ENCODE assay signal across 37 cellular contexts in genomic region chr5:129020683-129021082, GRCh38. TPM values are rescaled to one million over a fixed set of nuclear protein-coding genes. Genes with fewer than 3 reads are reported as not detected.
"Had no signal": no experiment of that assay in that cellular context is flagged by ENCODE, and none has a peak within 500 bp of the region (broad histone marks: within the 10 kb centered on the region; RNA-seq: fewer than 3 reads in every experiment).

No MANE protein-coding gene starts in this region.

- H3K27me3 Mint-ChIP-seq: activated naive CD4-positive, alpha-beta T cell treated with anti-CD3 and anti-CD28 coated beads, Interleukin-2, amount 10 ng/mL, durations not matched to agents 7 days and 5 days had no signal

- DNase-seq: activated effector memory CD4-positive, alpha-beta T cell treated with anti-CD3 and anti-CD28 coated beads, Interleukin-2, amount 50 U/mL, for 16 hours; activated effector memory CD4-positive, alpha-beta T cell treated with Interleukin-2 at 50 U/mL for 16 hours; activated gamma-delta T cell; activated gamma-delta T cell treated with Interleukin-2 at 50 U/mL for 16 hours; activated naive CD4-positive, alpha-beta T cell; activated naive CD4-positive, alpha-beta T cell treated with anti-CD3 and anti-CD28 coated beads for 36 hours; activated naive CD4-positive, alpha-beta T cell treated with anti-CD3 and anti-CD28 coated beads, Interleukin-2, amount 10 ng/mL, durations not matched to agents 7 days and 5 days; activated naive CD4-positive, alpha-beta T cell treated with anti-CD3 and anti-CD28 coated beads, Interleukin-2, amount 50 U/mL, for 16 hours; activated naive CD4-positive, alpha-beta T cell treated with Interleukin-2 at 50 U/mL for 16 hours; activated naive CD8-positive, alpha-beta T cell treated with anti-CD3 and anti-CD28 coated beads for 36 hours; activated naive CD8-positive, alpha-beta T cell treated with anti-CD3 and anti-CD28 coated beads, Interleukin-2, amount 10 ng/mL, durations not matched to agents 7 days and 5 days; activated naive CD8-positive, alpha-beta T cell treated with anti-CD3 and anti-CD28 coated beads, Interleukin-2, amount 50 U/mL, for 24 hours; activated T-cell treated with anti-CD3 and anti-CD28 coated beads, Interleukin-2, amount 50 U/mL, for 1 hour; activated T-cell treated with anti-CD3 and anti-CD28 coated beads, Interleukin-2, amount 50 U/mL, for 24 hours; activated T-cell treated with anti-CD3 and anti-CD28 coated beads, Interleukin-2, amount 50 U/mL, for 4 hours; activated T-cell treated with anti-CD3 and anti-CD28 coated beads, Interleukin-2, amount 50 U/mL, for 48 hours; activated T-cell treated with anti-CD3 and anti-CD28 coated beads, Interleukin-2, amount 50 U/mL, for 72 hours; adrenal gland; amniotic stem cell; amygdala; anterior cingulate cortex; body of pancreas; brain microvascular endothelial cell; caudate nucleus; central memory CD4-positive, alpha-beta T cell; cerebellar nuclear complex had no signal

- H3K9me3 ChIP-seq: adrenal gland, ascending aorta, body of pancreas, breast epithelium had no signal

- H3K4me3 ChIP-seq: adrenal gland, ascending aorta, body of pancreas, breast epithelium, cardiac muscle cell had no signal

- H3K36me3 ChIP-seq: adrenal gland, ascending aorta, brain microvascular endothelial cell, breast epithelium had no signal

- H3K27ac ChIP-seq: adrenal gland, ascending aorta, body of pancreas, brain microvascular endothelial cell, breast epithelium, cardiac muscle cell had no signal

- H3K27ac Mint-ChIP-seq: activated naive CD4-positive, alpha-beta T cell treated with anti-CD3 and anti-CD28 coated beads for 36 hours; activated naive CD4-positive, alpha-beta T cell treated with anti-CD3 and anti-CD28 coated beads, Interleukin-2, amount 10 ng/mL, durations not matched to agents 7 days and 5 days; activated naive CD4-positive, alpha-beta T cell treated with anti-CD3 and anti-CD28 coated beads, Interleukin-2, amount 50 U/mL, for 24 hours; activated naive CD4-positive, alpha-beta T cell treated with anti-CD3 and anti-CD28 coated beads, Interleukin-2, amount 50 U/mL, for 72 hours; activated naive CD8-positive, alpha-beta T cell; activated naive CD8-positive, alpha-beta T cell treated with anti-CD3 and anti-CD28 coated beads for 36 hours; activated naive CD8-positive, alpha-beta T cell treated with anti-CD3 and anti-CD28 coated beads, Interleukin-2, amount 10 ng/mL, durations not matched to agents 7 days and 5 days; activated naive CD8-positive, alpha-beta T cell treated with anti-CD3 and anti-CD28 coated beads, Interleukin-2, amount 50 U/mL, for 24 hours; activated T-cell treated with anti-CD3 and anti-CD28 coated beads, Interleukin-2, amount 50 U/mL, for 24 hours; activated T-cell treated with anti-CD3 and anti-CD28 coated beads, Interleukin-2, amount 50 U/mL, for 72 hours; activated T-helper 1 cell treated with anti-CD3 and anti-CD28 coated beads, Interleukin-12 subunit alpha, Interleukin-12 subunit beta, Interleukin-2, Interleukin-4 antibody, amounts not matched to agents 30 ng/mL and 10 ng/mL and 1 ng/mL, durations not matched to agents 14 hours and 24 hours and 36 hours; activated T-helper 17 cell treated with anti-CD3 and anti-CD28 coated beads, Interleukin-2, amount 50 U/mL, for 72 hours; activated T-helper 2 cell treated with anti-CD3 and anti-CD28 coated beads, Interferon-gamma antibody, Interleukin-2, Interleukin-4, amounts not matched to agents 10 μg/mL and 5 μg/mL and 100 μg/mL, durations not matched to agents 14 hours and 24 hours and 36 hours; brain had no signal

- H3K9me3 Mint-ChIP-seq: activated naive CD4-positive, alpha-beta T cell treated with anti-CD3 and anti-CD28 coated beads for 36 hours; activated naive CD4-positive, alpha-beta T cell treated with anti-CD3 and anti-CD28 coated beads, Interleukin-2, amount 10 ng/mL, durations not matched to agents 7 days and 5 days; activated naive CD4-positive, alpha-beta T cell treated with anti-CD3 and anti-CD28 coated beads, Interleukin-2, amount 50 U/mL, for 24 hours; activated naive CD4-positive, alpha-beta T cell treated with anti-CD3 and anti-CD28 coated beads, Interleukin-2, amount 50 U/mL, for 72 hours; activated naive CD8-positive, alpha-beta T cell treated with anti-CD3 and anti-CD28 coated beads for 36 hours; activated naive CD8-positive, alpha-beta T cell treated with anti-CD3 and anti-CD28 coated beads, Interleukin-2, amount 10 ng/mL, durations not matched to agents 7 days and 5 days; activated naive CD8-positive, alpha-beta T cell treated with anti-CD3 and anti-CD28 coated beads, Interleukin-2, amount 50 U/mL, for 24 hours; activated T-cell treated with anti-CD3 and anti-CD28 coated beads, Interleukin-2, amount 50 U/mL, for 24 hours; activated T-cell treated with anti-CD3 and anti-CD28 coated beads, Interleukin-2, amount 50 U/mL, for 4 hours; activated T-cell treated with anti-CD3 and anti-CD28 coated beads, Interleukin-2, amount 50 U/mL, for 72 hours; activated T-helper 1 cell treated with anti-CD3 and anti-CD28 coated beads, Interleukin-12 subunit alpha, Interleukin-12 subunit beta, Interleukin-2, Interleukin-4 antibody, amounts not matched to agents 30 ng/mL and 10 ng/mL and 1 ng/mL, durations not matched to agents 14 hours and 24 hours and 36 hours; activated T-helper 17 cell treated with anti-CD3 and anti-CD28 coated beads, Interleukin-2, amount 50 U/mL, for 72 hours; activated T-helper 2 cell treated with anti-CD3 and anti-CD28 coated beads, Interferon-gamma antibody, Interleukin-2, Interleukin-4, amounts not matched to agents 10 μg/mL and 5 μg/mL and 100 μg/mL, durations not matched to agents 14 hours and 24 hours and 36 hours; brain; central memory CD8-positive, alpha-beta T cell had no signal

- H3K4me3 Mint-ChIP-seq: activated naive CD4-positive, alpha-beta T cell treated with anti-CD3 and anti-CD28 coated beads for 36 hours; activated naive CD4-positive, alpha-beta T cell treated with anti-CD3 and anti-CD28 coated beads, Interleukin-2, amount 10 ng/mL, durations not matched to agents 7 days and 5 days; activated naive CD4-positive, alpha-beta T cell treated with anti-CD3 and anti-CD28 coated beads, Interleukin-2, amount 50 U/mL, for 24 hours; activated naive CD8-positive, alpha-beta T cell; activated naive CD8-positive, alpha-beta T cell treated with anti-CD3 and anti-CD28 coated beads for 36 hours; activated naive CD8-positive, alpha-beta T cell treated with anti-CD3 and anti-CD28 coated beads, Interleukin-2, amount 10 ng/mL, durations not matched to agents 7 days and 5 days; activated naive CD8-positive, alpha-beta T cell treated with anti-CD3 and anti-CD28 coated beads, Interleukin-2, amount 50 U/mL, for 24 hours; activated T-cell treated with anti-CD3 and anti-CD28 coated beads, Interleukin-2, amount 50 U/mL, for 24 hours; activated T-cell treated with anti-CD3 and anti-CD28 coated beads, Interleukin-2, amount 50 U/mL, for 4 hours; activated T-cell treated with anti-CD3 and anti-CD28 coated beads, Interleukin-2, amount 50 U/mL, for 72 hours; activated T-helper 1 cell treated with anti-CD3 and anti-CD28 coated beads, Interleukin-12 subunit alpha, Interleukin-12 subunit beta, Interleukin-2, Interleukin-4 antibody, amounts not matched to agents 30 ng/mL and 10 ng/mL and 1 ng/mL, durations not matched to agents 14 hours and 24 hours and 36 hours; activated T-helper 17 cell treated with anti-CD3 and anti-CD28 coated beads, Interleukin-2, amount 50 U/mL, for 72 hours; brain; central memory CD8-positive, alpha-beta T cell had no signal

- H3K36me3 Mint-ChIP-seq: activated naive CD4-positive, alpha-beta T cell treated with anti-CD3 and anti-CD28 coated beads, Interleukin-2, amount 10 ng/mL, durations not matched to agents 7 days and 5 days; activated naive CD4-positive, alpha-beta T cell treated with anti-CD3 and anti-CD28 coated beads, Interleukin-2, amount 50 U/mL, for 24 hours; activated naive CD4-positive, alpha-beta T cell treated with anti-CD3 and anti-CD28 coated beads, Interleukin-2, amount 50 U/mL, for 72 hours; activated naive CD8-positive, alpha-beta T cell; activated naive CD8-positive, alpha-beta T cell treated with anti-CD3 and anti-CD28 coated beads for 36 hours; activated naive CD8-positive, alpha-beta T cell treated with anti-CD3 and anti-CD28 coated beads, Interleukin-2, amount 10 ng/mL, durations not matched to agents 7 days and 5 days; brain had no signal

- H3K27me3 ChIP-seq: adrenal gland, ascending aorta, body of pancreas, brain microvascular endothelial cell, breast epithelium, cardiac muscle cell had no signal

- H3K4me1 ChIP-seq: adrenal gland, ascending aorta, body of pancreas, breast epithelium had no signal

- ATAC-seq: activated naive CD4-positive, alpha-beta T cell treated with anti-CD3 and anti-CD28 coated beads, Interleukin-2, amount 50 U/mL, for 72 hours; activated naive CD8-positive, alpha-beta T cell treated with anti-CD3 and anti-CD28 coated beads, Interleukin-2, amount 50 U/mL, for 24 hours; activated T-cell treated with anti-CD3 and anti-CD28 coated beads, Interleukin-2, amount 50 U/mL, for 4 hours; activated T-cell treated with anti-CD3 and anti-CD28 coated beads, Interleukin-2, amount 50 U/mL, for 72 hours; activated T-helper 17 cell treated with anti-CD3 and anti-CD28 coated beads, Interleukin-2, amount 50 U/mL, for 72 hours; body of pancreas had no signal

- H3K4me1 Mint-ChIP-seq: activated naive CD4-positive, alpha-beta T cell treated with anti-CD3 and anti-CD28 coated beads, Interleukin-2, amount 10 ng/mL, durations not matched to agents 7 days and 5 days; activated naive CD4-positive, alpha-beta T cell treated with anti-CD3 and anti-CD28 coated beads, Interleukin-2, amount 50 U/mL, for 24 hours; activated naive CD8-positive, alpha-beta T cell treated with anti-CD3 and anti-CD28 coated beads for 36 hours; activated naive CD8-positive, alpha-beta T cell treated with anti-CD3 and anti-CD28 coated beads, Interleukin-2, amount 10 ng/mL, durations not matched to agents 7 days and 5 days; activated naive CD8-positive, alpha-beta T cell treated with anti-CD3 and anti-CD28 coated beads, Interleukin-2, amount 50 U/mL, for 24 hours; activated T-helper 17 cell treated with anti-CD3 and anti-CD28 coated beads, Interleukin-2, amount 50 U/mL, for 72 hours; brain; central memory CD8-positive, alpha-beta T cell had no signal

RNA-seq across cellular contexts. Expression of gene SLC27A6, which starts 55.4 kb away (rescaled TPM):
- total RNA-seq: activated naive CD4-positive, alpha-beta T cell treated with anti-CD3 and anti-CD28 coated beads for 36 hours; activated naive CD4-positive, alpha-beta T cell treated with anti-CD3 and anti-CD28 coated beads, Interleukin-2, amount 50 U/mL, for 72 hours; activated naive CD8-positive, alpha-beta T cell treated with anti-CD3 and anti-CD28 coated beads for 36 hours; activated naive CD8-positive, alpha-beta T cell treated with anti-CD3 and anti-CD28 coated beads, Interleukin-2, amount 10 ng/mL, durations not matched to agents 7 days and 5 days; activated T-cell treated with anti-CD3 and anti-CD28 coated beads, Interleukin-2, amount 50 U/mL, for 4 hours; activated T-cell treated with anti-CD3 and anti-CD28 coated beads, Interleukin-2, amount 50 U/mL, for 72 hours; activated T-helper 1 cell treated with anti-CD3 and anti-CD28 coated beads, Interleukin-12 subunit alpha, Interleukin-12 subunit beta, Interleukin-2, Interleukin-4 antibody, amounts not matched to agents 30 ng/mL and 10 ng/mL and 1 ng/mL, durations not matched to agents 14 hours and 24 hours and 36 hours; activated T-helper 17 cell treated with anti-CD3 and anti-CD28 coated beads, Interleukin-2, amount 50 U/mL, for 72 hours; activated T-helper 2 cell treated with anti-CD3 and anti-CD28 coated beads, Interferon-gamma antibody, Interleukin-2, Interleukin-4, amounts not matched to agents 10 μg/mL and 5 μg/mL and 100 μg/mL, durations not matched to agents 14 hours and 24 hours and 36 hours had no signal
